9 cellular contexts compared by ENCODE assay signal in the genomic region with DNA sequence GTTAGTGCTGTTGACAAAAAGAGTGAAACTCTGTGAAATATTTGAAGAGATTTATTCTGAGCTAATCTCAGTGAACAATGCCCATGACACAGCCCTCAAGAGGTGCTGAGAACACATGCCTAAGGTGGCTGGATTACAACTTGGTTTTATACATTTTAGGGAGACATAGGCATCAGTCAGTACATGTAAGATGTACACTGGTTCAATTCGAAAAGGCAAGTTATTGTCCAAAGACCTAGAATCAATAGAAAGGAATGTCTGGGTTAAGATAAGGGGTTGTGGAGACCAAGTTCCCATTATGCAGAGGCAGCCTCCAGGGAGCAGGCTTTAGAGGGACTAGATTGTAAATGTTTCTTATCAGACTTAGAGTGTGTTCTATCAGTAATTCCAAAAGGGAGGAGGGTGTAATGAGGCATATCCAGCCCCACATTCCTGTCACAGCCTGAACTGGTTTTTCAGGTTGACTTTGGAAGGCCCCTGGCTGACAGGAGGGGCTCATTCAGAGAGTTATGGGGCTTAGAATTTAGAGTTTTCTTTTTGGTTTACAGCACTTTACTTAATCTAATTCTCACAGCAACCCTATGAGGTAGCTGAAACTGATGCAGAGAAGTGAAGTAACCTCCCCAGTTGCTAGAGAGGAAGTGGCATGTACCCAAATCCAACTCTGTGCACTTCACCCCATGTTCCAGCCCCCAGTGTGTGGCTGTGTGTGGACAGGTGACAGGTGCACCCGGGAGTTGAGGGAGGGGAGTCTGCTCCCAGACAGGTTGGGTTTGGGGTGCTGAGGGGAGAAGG. TPM values are rescaled to one million over a fixed set of nuclear protein-coding genes. Genes with fewer than 3 reads are reported as not detected.
DNase-seq lines count a peak whose midpoint lies in the region; ATAC-seq, FAIRE-seq and TF ChIP-seq lines count a peak whose summit lies in the region.
"Had no signal": no experiment of that assay in that cellular context is flagged by ENCODE, and none has a peak within 500 bp of the region (broad histone marks: within the 10 kb centered on the region; RNA-seq: fewer than 3 reads in every experiment).

No MANE protein-coding gene starts in this region.

- no peak for TF ChIP-seq RAD21 in A549 (conservative IDR thresholded peaks at IDR 0.05 in 1 of 2, IDR thresholded peaks at IDR 0.05 in 1 of 2)

- peaks cover 23% of the 10 kb centered on the region for H3K4me1 ChIP-seq in A549
- H3K4me1 ChIP-seq in lung (ENCODE audit: control insufficient read depth in 2 of 2, insufficient read depth in 2 of 2, low read length in 2 of 2): peaks cover 0 to 10% of the 10 kb centered on the region in 2 donors

- DNase-seq in A549 (ENCODE audit: low read depth in 1 of 2, low spot score in 1 of 2): no peak
- peak; percentile 44 for DNase-seq in amniotic epithelial cell (ENCODE audit: low read depth)
- DNase-seq in lung (ENCODE audit: low spot score): no peak
- no peak for DNase-seq in posterior cingulate gyrus
- no peak for DNase-seq in HEK293T (ENCODE audit: extremely low spot score)
- no peak for DNase-seq in substantia nigra (lab: John Stamatoyannopoulos, UW)
- DNase-seq: stimulated activated CD4-positive, alpha-beta T cell treated with anti-CD3 and anti-CD28 coated beads, Interleukin-4, amount 100 ng/mL, for 24 hours had no signal

- CTCF ChIA-PET in A549 (lab: Yijun Ruan, JAX): interaction anchor here (1.0 to 3.8 kb wide), 8 partner anchors 9 to 155 kb away, joined by 3 to 13 read pairs (median 7); a partner anchor contains a TSS
- CTCF ChIA-PET in HEK293T (lab: Yijun Ruan, JAX): no interaction called here

- intact Hi-C loops in posterior cingulate gyrus (cut with DNase I): no loop called here

- ATAC-seq in A549 (peak in 1 of 2 experiments; percentile 13; a peak in 2 of 6 replicates), HG02642 (IDR thresholded peaks at IDR 0.05; ENCODE audit: poor library complexity, unreplicated experiment) (peak; percentile 24), lung (ENCODE audit: insufficient read depth, low FRiP score) (peak; percentile 3), HG02870 (IDR thresholded peaks at IDR 0.05; ENCODE audit: unreplicated experiment) (no peak)

- no peak overlapping the region for H3K4me3 ChIP-seq in A549
- H3K4me3 ChIP-seq in lung: no peak overlapping the region

- H3K9me3 ChIP-seq in A549 (no peaks in the 10 kb centered on the region; the same call in 1 of the 3 replicates), lung (ENCODE audit: control insufficient read depth in 2 of 2, insufficient read depth in 1 of 2, low read length in 1 of 2) (no peaks in the 10 kb centered on the region)

- H3K27ac ChIP-seq in A549 (peak overlapping the region; percentile 37 to 50; a peak in 4 of 6 replicates), lung (ENCODE audit: low read depth in 1 of 2, low read length in 1 of 2) (peak overlapping the region in 1 of 2 donors; percentile 88), substantia nigra (ENCODE audit: low read depth, low read length, poor library complexity, severe bottlenecking) (no peak overlapping the region)

- peak overlapping the region; percentile 55; the same call in 2 of the 3 replicates for H3K4me2 ChIP-seq in A549

- no peaks in the 10 kb centered on the region for H3K36me3 ChIP-seq in lung (ENCODE audit: control insufficient read depth in 2 of 2, insufficient read depth in 2 of 2, low read length in 2 of 2)

- FAIRE-seq in A549 (lab: Jason Lieb, UNC): no peak

- no peak for TF ChIP-seq POLR2A in A549 (IDR thresholded peaks at IDR 0.05; ENCODE audit: low read length)

- POLR2A ChIA-PET in A549 (lab: Yijun Ruan, JAX): no interaction called here
- POLR2A ChIA-PET in HEK293T (lab: Yijun Ruan, JAX): no interaction called here

- no peak for TF ChIP-seq EP300 in A549 (IDR thresholded peaks at IDR 0.05)

- 31% methylated on average over 2 of the region's 2 CpGs for WGBS in A549 (ENCODE audit: missing lambda C conversion rate)
- 52 to 83% methylated on average over 2 of the region's 2 CpGs for WGBS in lung, 2 donors

- H3K27me3 ChIP-seq in lung (ENCODE audit: control insufficient read depth, insufficient read depth): no peaks in the 10 kb centered on the region

- TF ChIP-seq CTCF in A549 (IDR thresholded peaks at IDR 0.05) (no peak), lung (IDR thresholded peaks at IDR 0.05; ENCODE audit: control extremely low read depth, extremely low read depth) (no peak)

TF ChIP-seq in A549, 52 proteins besides CTCF, POLR2A, EP300 and RAD21:
- TF ChIP-seq, protein P1, sequence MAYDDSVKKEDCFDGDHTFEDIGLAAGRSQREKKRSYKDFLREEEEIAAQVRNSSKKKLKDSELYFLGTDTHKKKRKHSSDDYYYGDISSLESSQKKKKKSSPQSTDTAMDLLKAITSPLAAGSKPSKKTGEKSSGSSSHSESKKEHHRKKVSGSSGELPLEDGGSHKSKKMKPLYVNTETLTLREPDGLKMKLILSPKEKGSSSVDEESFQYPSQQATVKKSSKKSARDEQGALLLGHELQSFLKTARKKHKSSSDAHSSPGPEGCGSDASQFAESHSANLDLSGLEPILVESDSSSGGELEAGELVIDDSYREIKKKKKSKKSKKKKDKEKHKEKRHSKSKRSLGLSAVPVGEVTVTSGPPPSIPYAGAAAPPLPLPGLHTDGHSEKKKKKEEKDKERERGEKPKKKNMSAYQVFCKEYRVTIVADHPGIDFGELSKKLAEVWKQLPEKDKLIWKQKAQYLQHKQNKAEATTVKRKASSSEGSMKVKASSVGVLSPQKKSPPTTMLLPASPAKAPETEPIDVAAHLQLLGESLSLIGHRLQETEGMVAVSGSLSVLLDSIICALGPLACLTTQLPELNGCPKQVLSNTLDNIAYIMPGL (CRISPR knock-in tag; IDR thresholded peaks at IDR 0.05; ENCODE audit: borderline replicate concordance): no peak
- TF ChIP-seq RNF2 (IDR thresholded peaks at IDR 0.05; ENCODE audit: borderline replicate concordance, low read depth) (no peak), HOXA7 (CRISPR knock-in tag; IDR thresholded peaks at IDR 0.05) (no peak), NR3C1 (IDR thresholded peaks at IDR 0.05) (no peak)
TF ChIP-seq in A549: peak in this region for 0.

TF ChIP-seq in HEK293T, 16 proteins besides CTCF, POLR2A, EP300 and RAD21:
- TF ChIP-seq FOXM1 (IDR thresholded peaks at IDR 0.05; ENCODE audit: borderline replicate concordance) (no peak), SUZ12 (IDR thresholded peaks at IDR 0.05) (no peak), HDGF (IDR thresholded peaks at IDR 0.05; ENCODE audit: borderline replicate concordance) (no peak), ARNT (IDR thresholded peaks at IDR 0.05) (no peak), NFRKB (IDR thresholded peaks at IDR 0.05) (no peak), SP1 (IDR thresholded peaks at IDR 0.05) (no peak), BHLHE40 (IDR thresholded peaks at IDR 0.05; ENCODE audit: borderline replicate concordance) (no peak), TARDBP (IDR thresholded peaks at IDR 0.05) (no peak), CTBP1 (IDR thresholded peaks at IDR 0.05; ENCODE audit: borderline replicate concordance) (no peak), L3MBTL2 (conservative IDR thresholded peaks at IDR 0.05) (no peak), LEF1 (IDR thresholded peaks at IDR 0.05; ENCODE audit: borderline replicate concordance) (no peak), FOXA1 (IDR thresholded peaks at IDR 0.05) (no peak), ZNF384 (IDR thresholded peaks at IDR 0.05) (no peak), ELF4 (IDR thresholded peaks at IDR 0.05) (no peak), FOXK2 (IDR thresholded peaks at IDR 0.05) (no peak)
- TF ChIP-seq, protein P2, sequence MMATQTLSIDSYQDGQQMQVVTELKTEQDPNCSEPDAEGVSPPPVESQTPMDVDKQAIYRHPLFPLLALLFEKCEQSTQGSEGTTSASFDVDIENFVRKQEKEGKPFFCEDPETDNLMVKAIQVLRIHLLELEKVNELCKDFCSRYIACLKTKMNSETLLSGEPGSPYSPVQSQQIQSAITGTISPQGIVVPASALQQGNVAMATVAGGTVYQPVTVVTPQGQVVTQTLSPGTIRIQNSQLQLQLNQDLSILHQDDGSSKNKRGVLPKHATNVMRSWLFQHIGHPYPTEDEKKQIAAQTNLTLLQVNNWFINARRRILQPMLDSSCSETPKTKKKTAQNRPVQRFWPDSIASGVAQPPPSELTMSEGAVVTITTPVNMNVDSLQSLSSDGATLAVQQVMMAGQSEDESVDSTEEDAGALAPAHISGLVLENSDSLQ (IDR thresholded peaks at IDR 0.05): no peak

RNA-seq across cellular contexts. Expression of a gene that starts 28.3 kb away (rescaled TPM):
- 27.9 TPM in 2 replicates for polyA plus RNA-seq in A549 (2011; rRNA removed)
- 16.5 and 17.2 TPM in 2 replicates for polyA plus RNA-seq in A549 (2012; cell fraction: cytosol; rRNA removed)
- polyA plus RNA-seq in A549 (2012; cell fraction: nucleus; rRNA removed): 16.5 and 20.1 TPM in 2 replicates
- 17.8 to 19.9 TPM (median 19.8 TPM) in 3 replicates for polyA plus RNA-seq in A549 (2017; fragmentation: RNase III; extraction: RNeasy Plus Mini Kit Qiagen cat#74134 plus additional on column Dnase treatment)
- 21.6 and 27.9 TPM in 2 replicates for polyA minus RNA-seq in A549 (2011; rRNA and poly(A)+ RNA removed)
- 10 to 100 TPM; 19.2 to 30.9 TPM for total RNA-seq in lung
- polyA plus RNA-seq in lung: 10 to 100 TPM in 1 of 2 donors, 1 to 10 TPM in 1; 7.4 to 14.8 TPM
